Comparison of ENCODE assay signal across 16 cellular contexts in genomic region chr6:111842271-111842822, GRCh38. TPM values are rescaled to one million over a fixed set of nuclear protein-coding genes. Genes with fewer than 3 reads are reported as not detected.
DNase-seq lines count a peak whose midpoint lies in the region; ATAC-seq and TF ChIP-seq lines count a peak whose summit lies in the region.
"Had no signal": no experiment of that assay in that cellular context is flagged by ENCODE, and none has a peak within 500 bp of the region (broad histone marks: within the 10 kb centered on the region; RNA-seq: fewer than 3 reads in every experiment).

No MANE protein-coding gene starts in this region.

- H3K27ac Mint-ChIP-seq in MCF 10A (ENCODE audit: low read depth, unreplicated experiment) = no peak overlapping the region
- H3K27ac Mint-ChIP-seq: activated T-cell treated with anti-CD3 and anti-CD28 coated beads, Interleukin-2, amount 50 U/mL, for 24 hours; T-helper 2 cell treated with Interferon-gamma antibody and Interleukin-4, amounts not matched to agents 5 μg/mL and 100 μg/mL, for 36 hours had no signal

- DNase-seq in breast epithelium (ENCODE audit: low spot score in 2 of 2) (no peak), MCF 10A (ENCODE audit: unreplicated experiment) (no peak), SJSA1 (ENCODE audit: low read depth in 1 of 2, low spot score in 2 of 2) (no peak), mesenchymal stem cell (no peak), activated gamma-delta T cell (lab: John Stamatoyannopoulos, UW) (no peak), OCI-M2 (lab: John Stamatoyannopoulos, UW; ENCODE audit: unreplicated experiment) (no peak)
- DNase-seq: activated T-cell treated with anti-CD3 and anti-CD28 coated beads, Interleukin-2, amount 50 U/mL, for 24 hours; COR-L47; NCI-H187 treated with DMSO at 0.1 percent for 48 hours; stimulated activated CD4-positive, alpha-beta T cell treated with anti-CD3 and anti-CD28 coated beads, Interleukin-2, amount 100 ng/mL, for 48 hours; uterus had no signal

- H3K9me3 ChIP-seq in breast epithelium (no peaks in the 10 kb centered on the region), SJSA1 (replicated peaks) (no peaks in the 10 kb centered on the region), mesenchymal stem cell (ENCODE audit: control insufficient read depth, low read length) (no peaks in the 10 kb centered on the region)
- H3K9me3 ChIP-seq: colonic mucosa, uterus had no signal

- CTCF ChIA-PET in MCF 10A (lab: Yijun Ruan, JAX) = interaction anchor here (0.6 kb wide), 2 partner anchors 14 to 35 kb away, joined by 3 read pairs; no protein-coding TSS in a partner anchor

- H3K4me1 ChIP-seq in breast epithelium (no peaks in the 10 kb centered on the region), SJSA1 (replicated peaks) (peaks cover 71% of the 10 kb centered on the region), mesenchymal stem cell (ENCODE audit: control insufficient read depth, insufficient read depth, low read depth, low read length) (peaks cover 27% of the 10 kb centered on the region)
- H3K4me1 ChIP-seq: colonic mucosa had no signal

- WGBS in mesenchymal stem cell = 90% methylated on average over 9 of the region's 9 CpGs

- no peak for ATAC-seq in HG02642 (IDR thresholded peaks at IDR 0.05; ENCODE audit: poor library complexity, unreplicated experiment)
- ATAC-seq: left lobe of liver had no signal

- peak overlapping the region; percentile 9 for H2BK5ac ChIP-seq in mesenchymal stem cell (ENCODE audit: low read depth, low read length, poor library complexity, severe bottlenecking)

- no peaks in the 10 kb centered on the region for H3K27me3 Mint-ChIP-seq in MCF 10A (ENCODE audit: insufficient read depth, unreplicated experiment)
- H3K27me3 Mint-ChIP-seq: activated T-cell treated with anti-CD3 and anti-CD28 coated beads, Interleukin-2, amount 50 U/mL, for 24 hours had no signal

- H3K27ac ChIP-seq in breast epithelium = peak overlapping the region; percentile 7 to 35
- peak overlapping the region; percentile 71 for H3K27ac ChIP-seq in SJSA1
- peak overlapping the region; percentile 78 for H3K27ac ChIP-seq in mesenchymal stem cell (ENCODE audit: low read length, poor library complexity, severe bottlenecking)
- H3K27ac ChIP-seq in temporal lobe (ENCODE audit: low read depth, low read length) = peak overlapping the region; percentile 1
- H3K27ac ChIP-seq: colonic mucosa, uterus had no signal

- no peak overlapping the region for H2BK15ac ChIP-seq in mesenchymal stem cell (ENCODE audit: low read depth, poor library complexity, severe bottlenecking)

- H3K9me3 Mint-ChIP-seq in MCF 10A (ENCODE audit: unreplicated experiment) = no peaks in the 10 kb centered on the region
- H3K9me3 Mint-ChIP-seq: activated T-cell treated with anti-CD3 and anti-CD28 coated beads, Interleukin-2, amount 50 U/mL, for 24 hours; T-helper 2 cell treated with Interferon-gamma antibody and Interleukin-4, amounts not matched to agents 5 μg/mL and 100 μg/mL, for 36 hours had no signal

- peak overlapping the region in 1 of 2 experiments; percentile 56 for H3K14ac ChIP-seq in mesenchymal stem cell (ENCODE audit: low read length in 2 of 2)

- peaks cover 23% of the 10 kb centered on the region for H3K79me1 ChIP-seq in mesenchymal stem cell (replicated peaks; ENCODE audit: low read length, poor library complexity, severe bottlenecking)

- H3K23ac ChIP-seq in mesenchymal stem cell (ENCODE audit: low read length in 2 of 2) = no peak overlapping the region

- POLR2A ChIA-PET in MCF 10A (lab: Yijun Ruan, JAX) = no interaction called here

- no TSS peak for BruUV-seq in MCF 10A (replicated peaks; lab: Mats Ljungman, UMichigan)

- H3K36me3 ChIP-seq in breast epithelium = no peaks in the 10 kb centered on the region
- peaks cover 4% of the 10 kb centered on the region; the same call in 1 of the 2 replicates for H3K36me3 ChIP-seq in SJSA1
- H3K36me3 ChIP-seq in mesenchymal stem cell (ENCODE audit: control insufficient read depth in 1 of 2, insufficient read depth in 2 of 2, low read depth in 1 of 2, low read length in 2 of 2) = peaks cover 0 to 59% of the 10 kb centered on the region in 2 experiments
- H3K36me3 ChIP-seq: colonic mucosa, uterus had no signal

- peak overlapping the region; percentile 85 for H2AK5ac ChIP-seq in mesenchymal stem cell (ENCODE audit: low read length, severe bottlenecking)

- peaks cover 4% of the 10 kb centered on the region for H3K4me1 Mint-ChIP-seq in MCF 10A (ENCODE audit: insufficient read depth, unreplicated experiment)

- no peaks in the 10 kb centered on the region for H3K36me3 Mint-ChIP-seq in MCF 10A (ENCODE audit: insufficient read depth, unreplicated experiment)

- H2BK120ac ChIP-seq in mesenchymal stem cell (ENCODE audit: low read depth, low read length) = peak overlapping the region; percentile 6

- H2BK12ac ChIP-seq in mesenchymal stem cell (ENCODE audit: low read length in 2 of 2) = peak overlapping the region; percentile 14 to 72

- H4K8ac ChIP-seq in mesenchymal stem cell (ENCODE audit: low read length) = peak overlapping the region; percentile 86

- H3K4ac ChIP-seq in mesenchymal stem cell (ENCODE audit: low read depth in 1 of 2, low read length in 2 of 2) = peak overlapping the region; percentile 57 to 84

- intact Hi-C loops in breast epithelium (cut with DNase I; ENCODE audit: low total_unique reads) (no loop called here), MCF 10A (cut with micrococcal nuclease) (no loop called here)

- H2AFZ ChIP-seq in mesenchymal stem cell (ENCODE audit: low read depth, low read length) = no peak overlapping the region

- peak overlapping the region; percentile 40 to 79 for H3K18ac ChIP-seq in mesenchymal stem cell (ENCODE audit: low read depth in 1 of 2, low read length in 2 of 2)

- H3K4me3 ChIP-seq in breast epithelium (no peak overlapping the region), SJSA1 (no peak overlapping the region), mesenchymal stem cell (ENCODE audit: insufficient read depth in 1 of 2, low read depth in 1 of 2, low read length in 2 of 2) (no peak overlapping the region)
- H3K4me3 ChIP-seq: colonic mucosa, uterus had no signal

- H3K4me3 Mint-ChIP-seq in MCF 10A (ENCODE audit: unreplicated experiment) = no peak overlapping the region
- H3K4me3 Mint-ChIP-seq: activated T-cell treated with anti-CD3 and anti-CD28 coated beads, Interleukin-2, amount 50 U/mL, for 24 hours; T-helper 2 cell treated with Interferon-gamma antibody and Interleukin-4, amounts not matched to agents 5 μg/mL and 100 μg/mL, for 36 hours had no signal

- no peak for TF ChIP-seq CTCF in breast epithelium (IDR thresholded peaks at IDR 0.05)
- no peak for TF ChIP-seq CTCF in MCF 10A (IDR thresholded peaks at IDR 0.05; ENCODE audit: unreplicated experiment)

- TF ChIP-seq POLR2A in breast epithelium (IDR thresholded peaks at IDR 0.05) = no peak

- peak overlapping the region; percentile 21 for H3K4me2 ChIP-seq in mesenchymal stem cell (ENCODE audit: low read length, poor library complexity, severe bottlenecking)

- H3K9ac ChIP-seq in mesenchymal stem cell (ENCODE audit: low read length) = no peak overlapping the region

- H3K27me3 ChIP-seq in breast epithelium (no peaks in the 10 kb centered on the region), SJSA1 (replicated peaks) (no peaks in the 10 kb centered on the region), mesenchymal stem cell (ENCODE audit: control insufficient read depth in 1 of 2, insufficient read depth in 1 of 2, low read length in 2 of 2) (no peaks in the 10 kb centered on the region)
- H3K27me3 ChIP-seq: colonic mucosa, uterus had no signal

- peak overlapping the region; percentile 48 for H4K91ac ChIP-seq in mesenchymal stem cell (ENCODE audit: low read length)

RNA-seq across cellular contexts. Expression of gene FYN, which starts 30.9 kb away (rescaled TPM):
- total RNA-seq in breast epithelium (100 to 1,000 TPM in 2 of 3 donors, 10 to 100 TPM in 1; 44.8 to 209 (median 111) TPM), MCF 10A (2022) (37.8 and 53.7 TPM in 2 replicates), temporal lobe (225 TPM)
- 36.7 and 53.4 TPM in 2 replicates for total RNA-seq in SJSA1 (2014; rRNA removed; shearing (Covaris generic))
- 44.0 TPM for polyA plus RNA-seq in mesenchymal stem cell (2013, experiment 1 of 2)
- 45.8 TPM for polyA plus RNA-seq in mesenchymal stem cell (2013, experiment 2 of 2)

Comparison
In these comparisons a context has a peak if more than half of its experiments do, and no peak if none do; other contexts are left out.
1. H3K27ac ChIP-seq: peak in every context shown above with its lines; median percentile 78 in mesenchymal stem cell; 71 in SJSA1; 21 in breast epithelium; 1 in temporal lobe.